21 cellular contexts compared by ENCODE assay signal in genomic region chr13:48275507-48275906, GRCh38.
"Had no signal": no experiment of that assay in that cellular context is flagged by ENCODE, and none has a peak within 500 bp of the region (broad histone marks: within the 10 kb centered on the region; RNA-seq: fewer than 3 reads in every experiment).

No MANE protein-coding gene starts in this region.

- H3K36me3 ChIP-seq: sigmoid colon, thyroid gland, upper lobe of right lung had no signal

- H3K36me3 Mint-ChIP-seq: activated naive CD4-positive, alpha-beta T cell treated with anti-CD3 and anti-CD28 coated beads, Interleukin-2, amount 50 U/mL, for 24 hours; natural killer cell treated with Interleukin-12 subunit alpha and Interleukin-12 subunit beta and Interleukin-15 and Interleukin-18, amount 100 ng/mL, for 72 hours; stimulated activated naive B cell treated with anti-CD40 and anti-IgM and Interleukin-4, amounts not matched to agents 10 μg/mL and 1 μg/mL and 100 μg/mL, for 72 hours had no signal

- H3K4me1 ChIP-seq: sigmoid colon, thyroid gland, upper lobe of right lung had no signal

- DNase-seq: activated CD4-positive, alpha-beta T cell treated with anti-CD3 and anti-CD28 coated beads, Interleukin-2, amount 50 U/mL, for 1 hour; activated CD8-positive, alpha-beta memory T cell treated with anti-CD3 and anti-CD28 coated beads for 24 hours; activated CD8-positive, alpha-beta memory T cell treated with anti-CD3 and anti-CD28 coated beads, Interleukin-2, amount 50 U/mL, for 4 hours; activated gamma-delta T cell; central memory CD4-positive, alpha-beta T cell; effector memory CD4-positive, alpha-beta T cell; heart right ventricle; islet precursor cell; left cardiac atrium; retina; sigmoid colon; stimulated activated CD4-positive, alpha-beta T cell treated with anti-CD3 and anti-CD28 coated beads, Interleukin-15, amount 100 ng/mL, for 24 hours; stimulated activated naive B cell treated with anti-CD40 and anti-IgM and Interleukin-4, amounts not matched to agents 10 μg/mL and 1 μg/mL and 100 μg/mL, for 72 hours; thyroid gland; upper lobe of right lung had no signal

- H3K4me3 Mint-ChIP-seq: activated naive CD4-positive, alpha-beta T cell treated with anti-CD3 and anti-CD28 coated beads, Interleukin-2, amount 50 U/mL, for 24 hours; memory B cell; natural killer cell treated with Interleukin-12 subunit alpha and Interleukin-12 subunit beta and Interleukin-15 and Interleukin-18, amount 100 ng/mL, for 72 hours; stimulated activated naive B cell treated with anti-CD40 and anti-IgM and Interleukin-4, amounts not matched to agents 10 μg/mL and 1 μg/mL and 100 μg/mL, for 72 hours; T-helper 2 cell treated with Interferon-gamma antibody and Interleukin-4, amounts not matched to agents 5 μg/mL and 100 μg/mL, for 36 hours had no signal

- H3K4me3 ChIP-seq: heart right ventricle, sigmoid colon, smooth muscle cell, thyroid gland, upper lobe of right lung had no signal

- H3K9me3 Mint-ChIP-seq: activated naive CD4-positive, alpha-beta T cell treated with anti-CD3 and anti-CD28 coated beads, Interleukin-2, amount 50 U/mL, for 24 hours; memory B cell; natural killer cell treated with Interleukin-12 subunit alpha and Interleukin-12 subunit beta and Interleukin-15 and Interleukin-18, amount 100 ng/mL, for 72 hours; stimulated activated naive B cell treated with anti-CD40 and anti-IgM and Interleukin-4, amounts not matched to agents 10 μg/mL and 1 μg/mL and 100 μg/mL, for 72 hours; T-helper 2 cell treated with Interferon-gamma antibody and Interleukin-4, amounts not matched to agents 5 μg/mL and 100 μg/mL, for 36 hours had no signal

- ATAC-seq: heart right ventricle, left cardiac atrium, upper lobe of right lung had no signal

- H3K27me3 ChIP-seq: heart right ventricle, sigmoid colon, thyroid gland, upper lobe of right lung had no signal

- H3K9me3 ChIP-seq: heart right ventricle, sigmoid colon, thyroid gland, upper lobe of right lung had no signal

- H3K27me3 Mint-ChIP-seq: activated naive CD4-positive, alpha-beta T cell treated with anti-CD3 and anti-CD28 coated beads, Interleukin-2, amount 50 U/mL, for 24 hours; memory B cell; natural killer cell treated with Interleukin-12 subunit alpha and Interleukin-12 subunit beta and Interleukin-15 and Interleukin-18, amount 100 ng/mL, for 72 hours; progenitor cell of endocrine pancreas; stimulated activated naive B cell treated with anti-CD40 and anti-IgM and Interleukin-4, amounts not matched to agents 10 μg/mL and 1 μg/mL and 100 μg/mL, for 72 hours had no signal

- H3K27ac Mint-ChIP-seq: activated naive CD4-positive, alpha-beta T cell treated with anti-CD3 and anti-CD28 coated beads, Interleukin-2, amount 50 U/mL, for 24 hours; memory B cell; progenitor cell of endocrine pancreas; stimulated activated naive B cell treated with anti-CD40 and anti-IgM and Interleukin-4, amounts not matched to agents 10 μg/mL and 1 μg/mL and 100 μg/mL, for 72 hours; T-helper 2 cell treated with Interferon-gamma antibody and Interleukin-4, amounts not matched to agents 5 μg/mL and 100 μg/mL, for 36 hours had no signal
